ENCODE assay signal across 23 cellular contexts in the genomic region with DNA sequence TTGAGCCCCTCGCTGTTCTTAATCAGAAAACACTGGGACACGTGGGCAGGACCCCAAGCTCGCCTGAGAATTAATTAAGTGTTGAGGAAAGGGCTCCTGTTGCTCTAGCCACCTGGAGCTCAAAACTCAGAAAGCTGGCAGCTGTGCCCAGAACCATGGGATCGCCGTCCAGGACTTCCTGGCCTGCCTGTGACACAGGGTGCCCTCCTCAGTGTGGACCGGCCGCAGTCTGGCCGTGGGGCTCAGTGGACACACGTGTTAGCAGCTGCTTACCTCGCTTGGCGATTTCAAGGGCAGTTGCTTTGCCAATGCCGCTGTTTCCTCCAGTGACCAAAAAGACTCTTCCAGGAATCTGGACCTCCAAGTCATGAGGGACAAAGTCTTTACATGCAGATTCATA. TPM values are rescaled to one million over a fixed set of nuclear protein-coding genes. Genes with fewer than 3 reads are reported as not detected.
"Had no signal": no experiment of that assay in that cellular context is flagged by ENCODE, and none has a peak within 500 bp of the region (broad histone marks: within the 10 kb centered on the region; RNA-seq: fewer than 3 reads in every experiment).

No MANE protein-coding gene starts in this region.

- H3K9me3 ChIP-seq: ascending aorta, body of pancreas had no signal

- H3K27ac Mint-ChIP-seq: activated CD4-positive, alpha-beta memory T cell treated with anti-CD3 and anti-CD28 coated beads, Interleukin-2, amount 10 ng/mL, durations not matched to agents 7 days and 5 days; activated naive CD8-positive, alpha-beta T cell treated with anti-CD3 and anti-CD28 coated beads, Interleukin-2, amount 50 U/mL, for 24 hours had no signal

- H3K27me3 Mint-ChIP-seq: activated CD4-positive, alpha-beta memory T cell treated with anti-CD3 and anti-CD28 coated beads, Interleukin-2, amount 10 ng/mL, durations not matched to agents 7 days and 5 days; activated naive CD8-positive, alpha-beta T cell treated with anti-CD3 and anti-CD28 coated beads, Interleukin-2, amount 50 U/mL, for 24 hours; central memory CD8-positive, alpha-beta T cell had no signal

- ATAC-seq: activated naive CD8-positive, alpha-beta T cell treated with anti-CD3 and anti-CD28 coated beads, Interleukin-2, amount 50 U/mL, for 24 hours; body of pancreas had no signal

- H3K27ac ChIP-seq: body of pancreas, VCaP had no signal

- H3K4me3 Mint-ChIP-seq: activated CD4-positive, alpha-beta memory T cell treated with anti-CD3 and anti-CD28 coated beads, Interleukin-2, amount 10 ng/mL, durations not matched to agents 7 days and 5 days; activated naive CD8-positive, alpha-beta T cell treated with anti-CD3 and anti-CD28 coated beads, Interleukin-2, amount 50 U/mL, for 24 hours; central memory CD8-positive, alpha-beta T cell had no signal

- H3K4me3 ChIP-seq: ascending aorta, body of pancreas had no signal

- H3K9me3 Mint-ChIP-seq: activated CD4-positive, alpha-beta memory T cell treated with anti-CD3 and anti-CD28 coated beads, Interleukin-2, amount 10 ng/mL, durations not matched to agents 7 days and 5 days; activated naive CD8-positive, alpha-beta T cell treated with anti-CD3 and anti-CD28 coated beads, Interleukin-2, amount 50 U/mL, for 24 hours; central memory CD8-positive, alpha-beta T cell had no signal

- DNase-seq: activated CD4-positive, alpha-beta memory T cell treated with anti-CD3 and anti-CD28 coated beads, Interleukin-2, amount 10 ng/mL, durations not matched to agents 7 days and 5 days; activated CD4-positive, alpha-beta T cell treated with anti-CD3 and anti-CD28 coated beads, Interleukin-2, amount 50 U/mL, for 1 hour; activated CD4-positive, CD25-positive, alpha-beta regulatory T cell; activated naive CD4-positive, alpha-beta T cell treated with anti-CD3 and anti-CD28 coated beads, Interleukin-2, amount 50 U/mL, for 16 hours; activated naive CD8-positive, alpha-beta T cell treated with anti-CD3 and anti-CD28 coated beads, Interleukin-2, amount 50 U/mL, for 24 hours; amniotic stem cell; body of pancreas; Karpas-422; MM.1S; NCI-H1105; NCI-H1436; NCI-H1694 treated with DMSO at 0.1 percent for 48 hours; NCI-H2029 treated with DMSO at 0.1 percent for 48 hours; NCI-H510A treated with DMSO at 0.1 percent for 48 hours; NCI-H748 treated with DMSO at 0.1 percent for 48 hours; SIG-M5; T-helper 2 cell; T1000 had no signal

- H3K27me3 ChIP-seq: ascending aorta, body of pancreas had no signal

RNA-seq across cellular contexts. Expression of gene TMEM272, which starts 45.7 kb away (rescaled TPM):
- total RNA-seq: ascending aorta, body of pancreas, bronchial epithelial cell, RPMI7951 had no signal
